Comparison of ENCODE assay signal across 8 cellular contexts in genomic region chr19:52191374-52191773, GRCh38. TPM values are rescaled to one million over a fixed set of nuclear protein-coding genes. Genes with fewer than 3 reads are reported as not detected.
DNase-seq lines count a peak whose midpoint lies in the region; ATAC-seq, FAIRE-seq and TF ChIP-seq lines count a peak whose summit lies in the region.

No MANE protein-coding gene starts in this region.

- WGBS in K562 (ENCODE audit: insufficient coverage, low coverage, missing lambda C conversion rate): 36% methylated on average over 5 of the region's 5 CpGs
- WGBS in lung, 2 donors: 63 to 76% methylated on average over 5 of the region's 5 CpGs
- WGBS in transverse colon (ENCODE audit: low coverage in 1 of 2), 2 donors: 29 to 51% methylated on average over 1 to 5 of the region's 5 CpGs

- FAIRE-seq in K562 (lab: Jason Lieb, UNC): no peak

- intact Hi-C loops in Right ventricle myocardium inferior (cut with DNase I) (loop anchor here (2.0 kb wide), 1 partner anchor 503 kb away; no protein-coding TSS in a partner anchor), K562 (cut with micrococcal nuclease) (no loop called here), transverse colon (cut with DNase I; ENCODE audit: low total_unique reads) (no loop called here)

- H3K79me2 ChIP-seq in K562 (ENCODE audit: control insufficient read depth, insufficient read depth, low read length): peaks cover 69% of the 10 kb centered on the region

- H4K20me1 ChIP-seq in K562 (replicated peaks; ENCODE audit: control insufficient read depth, insufficient read depth, low read length): no peaks in the 10 kb centered on the region; the same call in 1 of the 2 replicates

- H3K27ac ChIP-seq in cardiac muscle cell (peak overlapping the region; percentile 97), K562 (ENCODE audit: extremely low read depth, low read depth, low read length) (peak overlapping the region; percentile 99), lung (ENCODE audit: low read depth in 1 of 2, low read length in 1 of 2) (peak overlapping the region in 1 of 2 donors; percentile 97), transverse colon (peak overlapping the region; percentile 93 to 99 (median 98))

- peaks cover 8% of the 10 kb centered on the region for H3K36me3 ChIP-seq in cardiac muscle cell
- peaks cover 53% of the 10 kb centered on the region for H3K36me3 ChIP-seq in K562 (ENCODE audit: control insufficient read depth, insufficient read depth, low read length)
- H3K36me3 ChIP-seq in lung (ENCODE audit: control insufficient read depth in 2 of 2, insufficient read depth in 2 of 2, low read length in 2 of 2): peaks cover 14 to 16% of the 10 kb centered on the region in 2 donors
- H3K36me3 ChIP-seq in transverse colon: peaks cover 0 to 4% (median 0%) of the 10 kb centered on the region in 4 donors

- H3K9ac ChIP-seq in K562 (ENCODE audit: insufficient read depth in 1 of 2, low read depth in 2 of 2, low read length in 2 of 2): peak overlapping the region; percentile 95; a peak in 3 of 4 replicates

- ATAC-seq in Right ventricle myocardium inferior (no peak), K562 (no peak), lung (ENCODE audit: insufficient read depth, low FRiP score) (no peak)

- H3K9me3 ChIP-seq in cardiac muscle cell (ENCODE audit: low read depth) (no peaks in the 10 kb centered on the region), K562 (replicated peaks; ENCODE audit: control insufficient read depth, insufficient read depth, low read depth, low read length) (no peaks in the 10 kb centered on the region), lung (ENCODE audit: control insufficient read depth in 2 of 2, insufficient read depth in 1 of 2, low read length in 1 of 2) (no peaks in the 10 kb centered on the region), transverse colon (no peaks in the 10 kb centered on the region)

- no peaks in the 10 kb centered on the region for H3K27me3 ChIP-seq in cardiac muscle cell
- H3K27me3 ChIP-seq in K562 (ENCODE audit: control insufficient read depth in 2 of 2, insufficient read depth in 2 of 2, low read length in 2 of 2): no peaks in the 10 kb centered on the region
- H3K27me3 ChIP-seq in lung (ENCODE audit: control insufficient read depth, insufficient read depth): no peaks in the 10 kb centered on the region
- H3K27me3 ChIP-seq in transverse colon: no peaks in the 10 kb centered on the region

- H3K4me3 ChIP-seq in cardiac muscle cell (peak overlapping the region; percentile 53), K562 (peak overlapping the region; percentile 82), lung (peak overlapping the region; percentile 79), transverse colon (peak overlapping the region in 3 of 4 donors; percentile 68 to 95 (median 94))

- no peak overlapping the region for H2AFZ ChIP-seq in K562 (ENCODE audit: low read depth, low read length)

- H3K9me1 ChIP-seq in K562 (ENCODE audit: control insufficient read depth, insufficient read depth, low read length): no peaks in the 10 kb centered on the region

- CTCF ChIA-PET in K562 (lab: Yijun Ruan, JAX; ENCODE audit: low intra/inter-chr PET ratio): no interaction called here

- TF ChIP-seq POLR2A in K562 (conservative IDR thresholded peaks at IDR 0.05) (no peak), transverse colon (IDR thresholded peaks at IDR 0.05) (peak; percentile 58)

- H3K4me2 ChIP-seq in K562 (ENCODE audit: insufficient read depth, low read length): peak overlapping the region; percentile 84

- TF ChIP-seq EP300 in K562 (IDR thresholded peaks at IDR 0.05; ENCODE audit: low read length): no peak
- TF ChIP-seq EP300 in transverse colon (IDR thresholded peaks at IDR 0.05; ENCODE audit: low read depth): no peak

- H3K4me1 ChIP-seq in cardiac muscle cell (ENCODE audit: low read depth) (peaks cover 23% of the 10 kb centered on the region), K562 (replicated peaks in 1 of 2; ENCODE audit: control insufficient read depth in 2 of 2, insufficient read depth in 2 of 2, low read length in 2 of 2) (peaks cover 7 to 14% of the 10 kb centered on the region in 2 experiments; a peak in 3 of 5 replicates), lung (ENCODE audit: control insufficient read depth in 2 of 2, insufficient read depth in 2 of 2, low read length in 2 of 2) (peaks cover 7 to 21% of the 10 kb centered on the region in 2 donors), transverse colon (peaks cover 23 to 46% (median 34%) of the 10 kb centered on the region in 4 donors)

- in situ Hi-C loops in K562 (cut with MboI) (no loop called here), transverse colon (cut with MboI; ENCODE audit: low pct_ligation_motif_present in 1 of 4, low pct_unique_long_range_greater_than_20kb in 1 of 4, low sequenced_read_pairs in 3 of 4) (no loop called here)

- DNase-seq in cardiac muscle cell (ENCODE audit: low read depth in 1 of 2, low spot score in 1 of 2) (no peak), Right ventricle myocardium inferior (ENCODE audit: missing footprints) (no peak), K562 (ENCODE audit: extremely low read depth in 1 of 4, low spot score in 3 of 4) (no peak), lung (ENCODE audit: low spot score) (no peak), transverse colon (peak; percentile 66), hippocampal formation (lab: John Stamatoyannopoulos, UW) (no peak), pons (ENCODE audit: low spot score) (no peak), NCI-H2081 (lab: John Stamatoyannopoulos, UW) (no peak)

- TF ChIP-seq CTCF in cardiac muscle cell (IDR thresholded peaks at IDR 0.05; ENCODE audit: low read depth, low read length) (no peak), K562 (IDR thresholded peaks at IDR 0.05 in 2 of 3, conservative IDR thresholded peaks at IDR 0.05 in 1 of 3; ENCODE audit: insufficient read depth in 2 of 3, low read depth in 1 of 3, low read length in 3 of 3) (no peak), lung (IDR thresholded peaks at IDR 0.05; ENCODE audit: control extremely low read depth, extremely low read depth) (no peak), transverse colon (IDR thresholded peaks at IDR 0.05) (no peak)

- no TSS peak for BruUV-seq in K562 (replicated peaks; lab: Mats Ljungman, UMichigan)

- TF ChIP-seq RAD21 in K562 (CRISPR knock-in tag; conservative IDR thresholded peaks at IDR 0.05 in 1 of 2, IDR thresholded peaks at IDR 0.05 in 1 of 2): no peak

- POLR2A ChIA-PET in K562 (lab: Yijun Ruan, JAX): interaction anchor here (5.3 kb wide), 1 partner anchor 13 kb away, joined by 29 read pairs; no protein-coding TSS in a partner anchor

RNA-seq across cellular contexts. Expression of gene PPP2R1A, which starts 1.5 kb away (rescaled TPM):
- total RNA-seq in cardiac muscle cell (641 and 821 TPM in 2 replicates), Right ventricle myocardium inferior (338 TPM), K562 (2014; rRNA removed) (70.1 and 109 TPM in 2 replicates), K562 (2014; rRNA removed; fragmentation: Illumina TruSeq; extraction: Trizol) (57.1 and 82.6 TPM in 2 replicates), K562 (2015; rRNA removed; fragmentation: Illumina TruSeq; extraction: Trizol) (60.4 and 62.8 TPM in 2 replicates), K562 (2021) (203 and 211 TPM in 2 replicates), lung (100 to 1,000 TPM; 201 to 250 TPM), transverse colon (100 to 1,000 TPM; 179 to 315 (median 227) TPM)
- polyA plus RNA-seq in cardiac muscle cell (724 and 813 TPM in 2 replicates), K562 (2011; rRNA removed) (76.1 and 136 TPM in 2 replicates), K562 (2014; fragmentation: Illumina TruSeq; extraction: Trizol) (151 and 153 TPM in 2 replicates), K562 (2014; fragmentation: Nextera tagmentation; extraction: Ambion mirVana) (10 to 100 TPM; 10.1 to 16.0 TPM), K562 (2014; rRNA removed) (64.3 and 73.6 TPM in 2 replicates), lung (100 to 1,000 TPM; 117 to 138 TPM)
- total RNA-seq in K562 (2011; cell fraction: chromatin; rRNA removed; ENCODE audit: low replicate concordance): 81.8 and 144 TPM in 2 replicates
- 101 and 118 TPM in 2 replicates for total RNA-seq in K562 (2011; cell fraction: nucleolus; rRNA removed)
- 97.3 and 106 TPM in 2 replicates for total RNA-seq in K562 (2011; cell fraction: nucleoplasm; rRNA removed)
- 94.5 and 135 TPM in 2 replicates for polyA plus RNA-seq in K562 (2011; cell fraction: cytosol; rRNA removed)
- 73.6 and 105 TPM in 2 replicates for polyA plus RNA-seq in K562 (2011; cell fraction: nucleus; rRNA removed)
- polyA plus RNA-seq in K562 (2012): 164 and 276 TPM in 2 replicates
- polyA minus RNA-seq in K562 (2011; rRNA and poly(A)+ RNA removed): 119 and 129 TPM in 2 replicates
- 148 and 155 TPM in 2 replicates for polyA minus RNA-seq in K562 (2011; cell fraction: cytosol; rRNA and poly(A)+ RNA removed)
- 49.5 and 68.0 TPM in 2 replicates for polyA minus RNA-seq in K562 (2011; cell fraction: nucleus; rRNA and poly(A)+ RNA removed)

RNA-seq across cellular contexts. Expression of gene ZNF836, which starts 20.0 kb away (rescaled TPM):
- total RNA-seq in cardiac muscle cell (9.4 and 13.1 TPM in 2 replicates), Right ventricle myocardium inferior (6.8 TPM), K562 (2014; rRNA removed) (0.20 and 0.50 TPM in 2 replicates), K562 (2014; rRNA removed; fragmentation: Illumina TruSeq; extraction: Trizol) (0.19 and 0.69 TPM in 2 replicates), K562 (2015; rRNA removed; fragmentation: Illumina TruSeq; extraction: Trizol) (0.15 and 0.65 TPM in 2 replicates), K562 (2021) (0.51 and 0.78 TPM in 2 replicates), lung (10 to 100 TPM; 15.1 to 20.6 TPM), transverse colon (10 to 100 TPM in 2 of 4 donors, 1 to 10 TPM in 2; 5.6 to 17.8 (median 8.7) TPM)
- polyA plus RNA-seq in cardiac muscle cell (7.3 and 10.8 TPM in 2 replicates), K562 (2011; rRNA removed) (not detected in 2 replicates), K562 (2014; fragmentation: Illumina TruSeq; extraction: Trizol) (0.67 and 1.1 TPM in 2 replicates), K562 (2014; fragmentation: Nextera tagmentation; extraction: Ambion mirVana) (under 1 TPM; 0.24 to 0.64 TPM), K562 (2014; rRNA removed) (not detected in 2 replicates), lung (1 to 10 TPM; 3.0 to 4.3 TPM)
- total RNA-seq in K562 (2011; cell fraction: chromatin; rRNA removed; ENCODE audit: low replicate concordance): 0.97 TPM in 1 of 2 replicates, not detected in the other
- total RNA-seq in K562 (2011; cell fraction: nucleolus; rRNA removed): not detected in 2 replicates
- 0.15 and 0.69 TPM in 2 replicates for total RNA-seq in K562 (2011; cell fraction: nucleoplasm; rRNA removed)
- 0.21 TPM in 1 of 2 replicates, not detected in the other for polyA plus RNA-seq in K562 (2011; cell fraction: cytosol; rRNA removed)
- polyA plus RNA-seq in K562 (2011; cell fraction: nucleus; rRNA removed): 0.18 TPM in 1 of 2 replicates, not detected in the other
- 0.68 and 1.7 TPM in 2 replicates for polyA plus RNA-seq in K562 (2012)
- 0.06 TPM in 1 of 2 replicates, not detected in the other for polyA minus RNA-seq in K562 (2011; rRNA and poly(A)+ RNA removed)
- not detected in 2 replicates for polyA minus RNA-seq in K562 (2011; cell fraction: cytosol; rRNA and poly(A)+ RNA removed)
- not detected in 2 replicates for polyA minus RNA-seq in K562 (2011; cell fraction: nucleus; rRNA and poly(A)+ RNA removed)

RNA-seq across cellular contexts. Expression of gene ZNF616, which starts 51.6 kb away (rescaled TPM):
- total RNA-seq in cardiac muscle cell (9.1 and 11.9 TPM in 2 replicates), Right ventricle myocardium inferior (5.2 TPM), K562 (2014; rRNA removed) (4.7 and 4.9 TPM in 2 replicates), K562 (2014; rRNA removed; fragmentation: Illumina TruSeq; extraction: Trizol) (13.0 and 16.1 TPM in 2 replicates), K562 (2015; rRNA removed; fragmentation: Illumina TruSeq; extraction: Trizol) (10.9 and 11.1 TPM in 2 replicates), K562 (2021) (9.4 and 9.6 TPM in 2 replicates), lung (10 to 100 TPM in 1 of 2 donors, 1 to 10 TPM in 1; 7.2 to 18.0 TPM), transverse colon (1 to 10 TPM; 2.2 to 8.4 (median 7.2) TPM)
- polyA plus RNA-seq in cardiac muscle cell (7.7 and 15.3 TPM in 2 replicates), K562 (2011; rRNA removed) (6.7 and 6.9 TPM in 2 replicates), K562 (2014; fragmentation: Illumina TruSeq; extraction: Trizol) (9.2 and 11.2 TPM in 2 replicates), K562 (2014; fragmentation: Nextera tagmentation; extraction: Ambion mirVana) (1 to 10 TPM; 3.4 to 6.5 TPM), K562 (2014; rRNA removed) (3.7 and 5.0 TPM in 2 replicates), lung (1 to 10 TPM; 2.6 to 3.3 TPM)
- 9.9 and 32.8 TPM in 2 replicates for total RNA-seq in K562 (2011; cell fraction: chromatin; rRNA removed; ENCODE audit: low replicate concordance)
- total RNA-seq in K562 (2011; cell fraction: nucleolus; rRNA removed): 5.2 and 7.9 TPM in 2 replicates
- total RNA-seq in K562 (2011; cell fraction: nucleoplasm; rRNA removed): 8.8 and 10.0 TPM in 2 replicates
- polyA plus RNA-seq in K562 (2011; cell fraction: cytosol; rRNA removed): 1.6 and 2.6 TPM in 2 replicates
- 5.0 and 5.3 TPM in 2 replicates for polyA plus RNA-seq in K562 (2011; cell fraction: nucleus; rRNA removed)
- polyA plus RNA-seq in K562 (2012): 7.7 and 8.3 TPM in 2 replicates
- 17.9 and 25.4 TPM in 2 replicates for polyA minus RNA-seq in K562 (2011; rRNA and poly(A)+ RNA removed)
- 6.1 and 9.4 TPM in 2 replicates for polyA minus RNA-seq in K562 (2011; cell fraction: cytosol; rRNA and poly(A)+ RNA removed)
- 5.9 and 15.7 TPM in 2 replicates for polyA minus RNA-seq in K562 (2011; cell fraction: nucleus; rRNA and poly(A)+ RNA removed)
